ENCODE assay signal across 25 cellular contexts in genomic region chr1:243514927-243515326, GRCh38.
"Had no signal": no experiment of that assay in that cellular context is flagged by ENCODE, and none has a peak within 500 bp of the region (broad histone marks: within the 10 kb centered on the region; RNA-seq: fewer than 3 reads in every experiment).

No MANE protein-coding gene starts in this region.

- H3K4me3 Mint-ChIP-seq: immature natural killer cell; naive thymus-derived CD8-positive, alpha-beta T cell; nephron; neural crest cell had no signal

- H3K9ac ChIP-seq: parathyroid adenoma had no signal

- H3K27me3 Mint-ChIP-seq: naive thymus-derived CD8-positive, alpha-beta T cell had no signal

- H2AFZ ChIP-seq: parathyroid adenoma had no signal

- ATAC-seq: left colon; left lung; lower lobe of right lung; naive thymus-derived CD8-positive, alpha-beta T cell; psoas muscle; right lobe of liver had no signal

- DNase-seq: hypothalamus; immature natural killer cell; kidney; left colon; left lung; lower lobe of right lung; mammary epithelial cell; mesenchymal stem cell; naive thymus-derived CD8-positive, alpha-beta T cell; nucleus accumbens; psoas muscle; right lobe of liver; stimulated activated CD4-positive, alpha-beta T cell treated with anti-CD3 and anti-CD28 coated beads, Interleukin-12 subunit alpha, Interleukin-12 subunit beta, amount 100 ng/mL, for 4 hours; stimulated activated CD4-positive, alpha-beta T cell treated with anti-CD3 and anti-CD28 coated beads, Interleukin-15, amount 100 ng/mL, for 24 hours; stimulated activated CD4-positive, alpha-beta T cell treated with anti-CD3 and anti-CD28 coated beads, Interleukin-2, amount 100 ng/mL, for 24 hours; stimulated activated CD4-positive, alpha-beta T cell treated with anti-CD3 and anti-CD28 coated beads, Interleukin-4, amount 100 ng/mL, for 1 hour; stimulated activated naive CD4-positive, alpha-beta T cell; stomach; testis; thyroid gland; transverse colon; upper lobe of left lung had no signal

- H3K4me3 ChIP-seq: left lung, lower lobe of right lung, psoas muscle, right lobe of liver, stomach, testis, thyroid gland, transverse colon, upper lobe of left lung had no signal

- H3K4me1 ChIP-seq: left lung, lower lobe of right lung, psoas muscle, right lobe of liver, stomach, testis, thyroid gland, transverse colon, upper lobe of left lung had no signal

- H3K27me3 ChIP-seq: left lung, right lobe of liver, stomach, testis, thyroid gland, transverse colon, upper lobe of left lung had no signal

- H3K79me2 ChIP-seq: parathyroid adenoma had no signal

- H3K27ac ChIP-seq: left lung, lower lobe of right lung, parathyroid adenoma, psoas muscle, right lobe of liver, stomach, testis, thyroid gland, transverse colon, upper lobe of left lung had no signal

- H3K9me3 ChIP-seq: lower lobe of right lung, right lobe of liver, testis, thyroid gland, transverse colon, upper lobe of left lung had no signal

- H3K27ac Mint-ChIP-seq: immature natural killer cell, nephron had no signal

- H3K4me1 Mint-ChIP-seq: neural crest cell had no signal

- H3K36me3 ChIP-seq: left lung, right lobe of liver, thyroid gland, transverse colon had no signal
